In genomic region chr1:219445864-219446263, GRCh38 we compare ENCODE assay signal across 16 cellular contexts.
A peak's percentile ranks its signal among the peaks of the same experiment; 100 is the strongest.
DNase-seq lines count a peak whose midpoint lies in the region; ATAC-seq and TF ChIP-seq lines count a peak whose summit lies in the region.
"Had no signal": no experiment of that assay in that cellular context is flagged by ENCODE, and none has a peak within 500 bp of the region (broad histone marks: within the 10 kb centered on the region; RNA-seq: fewer than 3 reads in every experiment).

No MANE protein-coding gene starts in this region.

- POLR2A ChIA-PET in SK-N-SH (lab: Yijun Ruan, JAX) = no interaction called here

- ATAC-seq in SK-N-SH treated with all-trans-retinoic acid at 6 μM for 48 hours (no peak), GM19452 (IDR thresholded peaks at IDR 0.05; ENCODE audit: unreplicated experiment) (no peak)
- ATAC-seq: CD8-positive, alpha-beta T cell; HepG2 had no signal

- H3K9ac ChIP-seq in SK-N-SH = no peak overlapping the region

- no peak for TF ChIP-seq CTCF in SK-N-SH (IDR thresholded peaks at IDR 0.05)

- H3K9me3 ChIP-seq in SK-N-SH (no peaks in the 10 kb centered on the region), mesodermal cell (ENCODE audit: control insufficient read depth, low read length) (no peaks in the 10 kb centered on the region)

- H3K27me3 ChIP-seq in SK-N-SH (ENCODE audit: insufficient read depth) = no peaks in the 10 kb centered on the region

- H3K36me3 ChIP-seq in SK-N-SH (replicated peaks in 1 of 2; ENCODE audit: control insufficient read depth in 1 of 2, insufficient read depth in 2 of 2, low read length in 1 of 2) (no peaks in the 10 kb centered on the region), mesodermal cell (ENCODE audit: control insufficient read depth, insufficient read depth, low read length) (no peaks in the 10 kb centered on the region)

- no peaks in the 10 kb centered on the region for H4K20me1 ChIP-seq in SK-N-SH (ENCODE audit: insufficient read depth)

- 91% methylated on average over 2 of the region's 2 CpGs for WGBS in SK-N-SH (ENCODE audit: low lambda C conversion rate)
- WGBS in mesodermal cell (ENCODE audit: insufficient coverage in 2 of 2), 2 experiments = no CpG with 5 or more reads among the region's 2 CpGs

- H3K4me2 ChIP-seq in SK-N-SH = no peak overlapping the region

- H3K4me3 ChIP-seq in SK-N-SH (ENCODE audit: low read depth in 2 of 2, low read length in 1 of 2) (no peak overlapping the region), mesodermal cell (ENCODE audit: extremely low read depth, insufficient read depth, low read length, poor library complexity, severe bottlenecking) (no peak overlapping the region)

- CTCF ChIA-PET in SK-N-SH (lab: Yijun Ruan, JAX) = no interaction called here

- peaks cover 20% of the 10 kb centered on the region for H3F3A ChIP-seq in SK-N-SH (replicated peaks; ENCODE audit: insufficient read depth)

- DNase-seq in SK-N-SH = no peak
- DNase-seq in NCI-H2227 treated with DMSO at 0.1 percent for 48 hours (lab: John Stamatoyannopoulos, UW) = peak; percentile 76
- no peak for DNase-seq in activated CD4-positive, alpha-beta T cell treated with anti-CD3 and anti-CD28 coated beads for 48 hours
- DNase-seq in globus pallidus (ENCODE audit: low spot score) = no peak
- DNase-seq: CD8-positive, alpha-beta T cell; COR-L47; DMS153; DND-41; GDM1; HCEC 1CT; HFFc6 had no signal

- no peak for TF ChIP-seq RAD21 in SK-N-SH (IDR thresholded peaks at IDR 0.05; ENCODE audit: low read length)

- H3K79me2 ChIP-seq in SK-N-SH (ENCODE audit: insufficient read depth) = no peaks in the 10 kb centered on the region

- H3K9me2 ChIP-seq in SK-N-SH = no peaks in the 10 kb centered on the region

- H3K27ac ChIP-seq in SK-N-SH (ENCODE audit: low read depth in 2 of 2, low read length in 1 of 2) (no peak overlapping the region), mesodermal cell (ENCODE audit: low read depth, low read length, severe bottlenecking) (peak overlapping the region; percentile 41)
- H3K27ac ChIP-seq: 22Rv1 had no signal

- H2AFZ ChIP-seq in SK-N-SH (ENCODE audit: low read depth) = 0 out of 2 replicates have a peak overlapping the region, but pooled peaks have one; percentile 3

- H3K4me1 ChIP-seq in SK-N-SH (ENCODE audit: control insufficient read depth in 1 of 2, insufficient read depth in 2 of 2, low read depth in 1 of 2, low read length in 1 of 2) (no peaks in the 10 kb centered on the region; a peak in 1 of 4 replicates), mesodermal cell (ENCODE audit: control insufficient read depth, insufficient read depth, low read length, poor library complexity, severe bottlenecking) (peaks cover 8% of the 10 kb centered on the region)

- TF ChIP-seq EP300 in SK-N-SH (IDR thresholded peaks at IDR 0.05; ENCODE audit: borderline replicate concordance in 1 of 2, low read depth in 1 of 2, low read length in 1 of 2) = no peak

TF ChIP-seq in SK-N-SH, 30 proteins besides CTCF, POLR2A, EP300 and RAD21 (continues in another document):
- TF ChIP-seq FOXJ3 (CRISPR knock-in tag; IDR thresholded peaks at IDR 0.05) (no peak), REST (IDR thresholded peaks at IDR 0.05; ENCODE audit: low read depth, low read length) (no peak), PBX3 (IDR thresholded peaks at IDR 0.05) (no peak), NFIC (IDR thresholded peaks at IDR 0.05; ENCODE audit: borderline replicate concordance) (no peak), POLR2AphosphoS5 (IDR thresholded peaks at IDR 0.05; ENCODE audit: low read depth, low read length) (no peak), TCF12 (IDR thresholded peaks at IDR 0.05) (no peak), MEF2A (IDR thresholded peaks at IDR 0.05; ENCODE audit: borderline replicate concordance, low read depth) (no peak), MAX (IDR thresholded peaks at IDR 0.05; ENCODE audit: low read depth) (no peak), GABPA (IDR thresholded peaks at IDR 0.05; ENCODE audit: low read depth) (no peak)

TF ChIP-seq in SK-N-SH treated with all-trans-retinoic acid at 6 μM for 48 hours, 23 proteins besides CTCF, POLR2A, EP300 and RAD21 (continues in another document):
- TF ChIP-seq PPARA (CRISPR knock-in tag; IDR thresholded peaks at IDR 0.05; ENCODE audit: borderline replicate concordance) = no peak
- no peak for TF ChIP-seq TOX (CRISPR knock-in tag; IDR thresholded peaks at IDR 0.05; ENCODE audit: borderline replicate concordance)
- no peak for TF ChIP-seq POU6F1 (CRISPR knock-in tag; IDR thresholded peaks at IDR 0.05; ENCODE audit: borderline replicate concordance, low read depth)
- no peak for TF ChIP-seq ARNTL (CRISPR knock-in tag; IDR thresholded peaks at IDR 0.05; ENCODE audit: borderline replicate concordance, low read depth)
- no peak for TF ChIP-seq SNAI2 (CRISPR knock-in tag; IDR thresholded peaks at IDR 0.05)
- no peak for TF ChIP-seq TSHZ2 (CRISPR knock-in tag; IDR thresholded peaks at IDR 0.05)
- TF ChIP-seq ZFP30 (CRISPR knock-in tag; IDR thresholded peaks at IDR 0.05) = no peak
- TF ChIP-seq ESRRG (CRISPR knock-in tag; IDR thresholded peaks at IDR 0.05) = no peak
- TF ChIP-seq CSRNP3 (CRISPR knock-in tag; IDR thresholded peaks at IDR 0.05) = no peak
- TF ChIP-seq CREB5 (CRISPR knock-in tag; IDR thresholded peaks at IDR 0.05; ENCODE audit: low read depth) = no peak
- no peak for TF ChIP-seq ZNF565 (CRISPR knock-in tag; conservative IDR thresholded peaks at IDR 0.05; ENCODE audit: low read depth)
